1 cellular context compared by ENCODE assay signal in the genomic region with DNA sequence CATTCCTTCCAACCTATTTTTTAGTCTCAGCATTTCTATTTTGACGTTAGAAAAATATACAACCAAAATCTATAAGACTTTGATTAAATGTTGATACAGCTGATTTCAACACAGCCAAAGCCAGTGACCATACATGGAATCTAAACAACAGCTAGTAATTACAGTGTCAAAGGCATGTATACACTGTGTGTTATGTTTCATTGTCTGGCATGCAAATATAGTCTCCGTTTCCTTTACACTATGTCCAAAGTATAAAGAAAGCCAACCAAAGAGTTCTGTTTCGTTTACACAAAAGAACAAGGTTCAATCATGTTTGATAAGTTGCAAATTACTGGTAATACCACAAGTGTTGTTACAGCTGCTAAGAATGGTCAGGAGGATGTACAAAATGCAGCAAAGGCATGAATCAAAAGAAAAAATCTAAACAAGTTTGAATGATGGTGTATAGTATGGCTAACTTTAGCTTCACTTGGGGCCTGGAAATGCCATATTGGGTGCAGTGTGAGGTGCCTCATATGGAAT.
TF ChIP-seq lines count a peak whose summit lies in the region.

No MANE protein-coding gene starts in this region.

TF ChIP-seq in GM23338, 12 proteins besides CTCF, POLR2A, EP300 and RAD21:
- TF ChIP-seq CREB1 (CRISPR knock-in tag; IDR thresholded peaks at IDR 0.05; ENCODE audit: low read depth) (no peak), STAT1 (IDR thresholded peaks at IDR 0.05; ENCODE audit: unreplicated experiment) (no peak), EZH2 (IDR thresholded peaks at IDR 0.05; ENCODE audit: low read depth, unreplicated experiment) (no peak), JUNB (IDR thresholded peaks at IDR 0.05; ENCODE audit: unreplicated experiment) (no peak), ZNF114 (CRISPR knock-in tag; IDR thresholded peaks at IDR 0.05) (no peak)
- TF ChIP-seq, protein P1, sequence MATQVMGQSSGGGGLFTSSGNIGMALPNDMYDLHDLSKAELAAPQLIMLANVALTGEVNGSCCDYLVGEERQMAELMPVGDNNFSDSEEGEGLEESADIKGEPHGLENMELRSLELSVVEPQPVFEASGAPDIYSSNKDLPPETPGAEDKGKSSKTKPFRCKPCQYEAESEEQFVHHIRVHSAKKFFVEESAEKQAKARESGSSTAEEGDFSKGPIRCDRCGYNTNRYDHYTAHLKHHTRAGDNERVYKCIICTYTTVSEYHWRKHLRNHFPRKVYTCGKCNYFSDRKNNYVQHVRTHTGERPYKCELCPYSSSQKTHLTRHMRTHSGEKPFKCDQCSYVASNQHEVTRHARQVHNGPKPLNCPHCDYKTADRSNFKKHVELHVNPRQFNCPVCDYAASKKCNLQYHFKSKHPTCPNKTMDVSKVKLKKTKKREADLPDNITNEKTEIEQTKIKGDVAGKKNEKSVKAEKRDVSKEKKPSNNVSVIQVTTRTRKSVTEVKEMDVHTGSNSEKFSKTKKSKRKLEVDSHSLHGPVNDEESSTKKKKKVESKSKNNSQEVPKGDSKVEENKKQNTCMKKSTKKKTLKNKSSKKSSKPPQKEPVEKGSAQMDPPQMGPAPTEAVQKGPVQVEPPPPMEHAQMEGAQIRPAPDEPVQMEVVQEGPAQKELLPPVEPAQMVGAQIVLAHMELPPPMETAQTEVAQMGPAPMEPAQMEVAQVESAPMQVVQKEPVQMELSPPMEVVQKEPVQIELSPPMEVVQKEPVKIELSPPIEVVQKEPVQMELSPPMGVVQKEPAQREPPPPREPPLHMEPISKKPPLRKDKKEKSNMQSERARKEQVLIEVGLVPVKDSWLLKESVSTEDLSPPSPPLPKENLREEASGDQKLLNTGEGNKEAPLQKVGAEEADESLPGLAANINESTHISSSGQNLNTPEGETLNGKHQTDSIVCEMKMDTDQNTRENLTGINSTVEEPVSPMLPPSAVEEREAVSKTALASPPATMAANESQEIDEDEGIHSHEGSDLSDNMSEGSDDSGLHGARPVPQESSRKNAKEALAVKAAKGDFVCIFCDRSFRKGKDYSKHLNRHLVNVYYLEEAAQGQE (IDR thresholded peaks at IDR 0.05; ENCODE audit: unreplicated experiment): no peak
- TF ChIP-seq, protein P2, sequence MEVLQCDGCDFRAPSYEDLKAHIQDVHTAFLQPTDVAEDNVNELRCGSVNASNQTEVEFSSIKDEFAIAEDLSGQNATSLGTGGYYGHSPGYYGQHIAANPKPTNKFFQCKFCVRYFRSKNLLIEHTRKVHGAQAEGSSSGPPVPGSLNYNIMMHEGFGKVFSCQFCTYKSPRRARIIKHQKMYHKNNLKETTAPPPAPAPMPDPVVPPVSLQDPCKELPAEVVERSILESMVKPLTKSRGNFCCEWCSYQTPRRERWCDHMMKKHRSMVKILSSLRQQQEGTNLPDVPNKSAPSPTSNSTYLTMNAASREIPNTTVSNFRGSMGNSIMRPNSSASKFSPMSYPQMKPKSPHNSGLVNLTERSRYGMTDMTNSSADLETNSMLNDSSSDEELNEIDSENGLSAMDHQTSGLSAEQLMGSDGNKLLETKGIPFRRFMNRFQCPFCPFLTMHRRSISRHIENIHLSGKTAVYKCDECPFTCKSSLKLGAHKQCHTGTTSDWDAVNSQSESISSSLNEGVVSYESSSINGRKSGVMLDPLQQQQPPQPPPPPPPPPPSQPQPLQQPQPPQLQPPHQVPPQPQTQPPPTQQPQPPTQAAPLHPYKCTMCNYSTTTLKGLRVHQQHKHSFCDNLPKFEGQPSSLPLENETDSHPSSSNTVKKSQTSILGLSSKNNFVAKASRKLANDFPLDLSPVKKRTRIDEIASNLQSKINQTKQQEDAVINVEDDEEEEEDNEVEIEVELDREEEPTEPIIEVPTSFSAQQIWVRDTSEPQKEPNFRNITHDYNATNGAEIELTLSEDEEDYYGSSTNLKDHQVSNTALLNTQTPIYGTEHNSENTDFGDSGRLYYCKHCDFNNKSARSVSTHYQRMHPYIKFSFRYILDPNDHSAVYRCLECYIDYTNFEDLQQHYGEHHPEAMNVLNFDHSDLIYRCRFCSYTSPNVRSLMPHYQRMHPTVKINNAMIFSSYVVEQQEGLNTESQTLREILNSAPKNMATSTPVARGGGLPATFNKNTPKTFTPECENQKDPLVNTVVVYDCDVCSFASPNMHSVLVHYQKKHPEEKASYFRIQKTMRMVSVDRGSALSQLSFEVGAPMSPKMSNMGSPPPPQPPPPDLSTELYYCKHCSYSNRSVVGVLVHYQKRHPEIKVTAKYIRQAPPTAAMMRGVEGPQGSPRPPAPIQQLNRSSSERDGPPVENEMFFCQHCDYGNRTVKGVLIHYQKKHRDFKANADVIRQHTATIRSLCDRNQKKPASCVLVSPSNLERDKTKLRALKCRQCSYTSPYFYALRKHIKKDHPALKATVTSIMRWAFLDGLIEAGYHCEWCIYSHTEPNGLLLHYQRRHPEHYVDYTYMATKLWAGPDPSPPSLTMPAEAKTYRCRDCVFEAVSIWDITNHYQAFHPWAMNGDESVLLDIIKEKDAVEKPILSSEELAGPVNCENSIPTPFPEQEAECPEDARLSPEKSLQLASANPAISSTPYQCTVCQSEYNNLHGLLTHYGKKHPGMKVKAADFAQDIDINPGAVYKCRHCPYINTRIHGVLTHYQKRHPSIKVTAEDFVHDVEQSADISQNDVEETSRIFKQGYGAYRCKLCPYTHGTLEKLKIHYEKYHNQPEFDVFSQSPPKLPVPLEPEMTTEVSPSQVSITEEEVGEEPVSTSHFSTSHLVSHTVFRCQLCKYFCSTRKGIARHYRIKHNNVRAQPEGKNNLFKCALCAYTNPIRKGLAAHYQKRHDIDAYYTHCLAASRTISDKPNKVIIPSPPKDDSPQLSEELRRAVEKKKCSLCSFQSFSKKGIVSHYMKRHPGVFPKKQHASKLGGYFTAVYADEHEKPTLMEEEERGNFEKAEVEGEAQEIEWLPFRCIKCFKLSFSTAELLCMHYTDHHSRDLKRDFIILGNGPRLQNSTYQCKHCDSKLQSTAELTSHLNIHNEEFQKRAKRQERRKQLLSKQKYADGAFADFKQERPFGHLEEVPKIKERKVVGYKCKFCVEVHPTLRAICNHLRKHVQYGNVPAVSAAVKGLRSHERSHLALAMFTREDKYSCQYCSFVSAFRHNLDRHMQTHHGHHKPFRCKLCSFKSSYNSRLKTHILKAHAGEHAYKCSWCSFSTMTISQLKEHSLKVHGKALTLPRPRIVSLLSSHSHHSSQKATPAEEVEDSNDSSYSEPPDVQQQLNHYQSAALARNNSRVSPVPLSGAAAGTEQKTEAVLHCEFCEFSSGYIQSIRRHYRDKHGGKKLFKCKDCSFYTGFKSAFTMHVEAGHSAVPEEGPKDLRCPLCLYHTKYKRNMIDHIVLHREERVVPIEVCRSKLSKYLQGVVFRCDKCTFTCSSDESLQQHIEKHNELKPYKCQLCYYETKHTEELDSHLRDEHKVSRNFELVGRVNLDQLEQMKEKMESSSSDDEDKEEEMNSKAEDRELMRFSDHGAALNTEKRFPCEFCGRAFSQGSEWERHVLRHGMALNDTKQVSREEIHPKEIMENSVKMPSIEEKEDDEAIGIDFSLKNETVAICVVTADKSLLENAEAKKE (CRISPR knock-in tag; IDR thresholded peaks at IDR 0.05): no peak
